Comparison of ENCODE assay signal across 8 cellular contexts in genomic region chr6:28104392-28105250, GRCh38. TPM values are rescaled to one million over a fixed set of nuclear protein-coding genes. Genes with fewer than 3 reads are reported as not detected.
A peak's percentile ranks its signal among the peaks of the same experiment; 100 is the strongest.
DNase-seq lines count a peak whose midpoint lies in the region; ATAC-seq and TF ChIP-seq lines count a peak whose summit lies in the region.

No MANE protein-coding gene starts in this region.

- H3K27me3 ChIP-seq in BLaER1 (no peaks in the 10 kb centered on the region; the same call in 1 of the 2 replicates), dorsolateral prefrontal cortex (no peaks in the 10 kb centered on the region)

- H3K27ac ChIP-seq in BLaER1 (peak overlapping the region; percentile 76), dorsolateral prefrontal cortex (peak overlapping the region in 57 of 59 donors; percentile 49 to 97 (median 86))

- no peaks in the 10 kb centered on the region for H4K20me1 ChIP-seq in BLaER1

- H3K4me3 ChIP-seq in BLaER1 (peak overlapping the region; percentile 75), dorsolateral prefrontal cortex (peak overlapping the region; percentile 62 to 97 (median 84)), lower leg skin (ENCODE audit: low read depth, poor library complexity, severe bottlenecking) (peak overlapping the region; percentile 47)

- peak overlapping the region; percentile 81 for H3K4me2 ChIP-seq in BLaER1

- DNase-seq in NCI-H524 (lab: John Stamatoyannopoulos, UW) (peak; percentile 66 to 77), dorsolateral prefrontal cortex (peak; percentile 62 to 90 (median 82)), lower leg skin (ENCODE audit: low spot score in 2 of 2) (peak; percentile 70 to 96)
- DNase-seq in activated CD4-positive, alpha-beta T cell treated with anti-CD3 and anti-CD28 coated beads, Interleukin-2, amount 50 U/mL, for 24 hours (ENCODE audit: low read depth in 1 of 2, low spot score in 1 of 2) = peak; percentile 62 to 73
- peak; percentile 84 for DNase-seq in stimulated activated CD4-positive, alpha-beta T cell treated with anti-CD3 and anti-CD28 coated beads, Interleukin-4, amount 100 ng/mL, for 24 hours

- intact Hi-C loops in dorsolateral prefrontal cortex (cut with DNase I) (loop anchor here in 1 of 2 donors (1.0 kb wide), 2 partner anchors 23 to 32 kb away; no protein-coding TSS in a partner anchor), lower leg skin (cut with DNase I; ENCODE audit: low total_unique reads) (no loop called here)

- TF ChIP-seq POLR2A in GM19193 (IDR thresholded peaks at IDR 0.05; ENCODE audit: extremely low read depth, insufficient read depth, insufficient read length) (peak; percentile 93), lower leg skin (IDR thresholded peaks at IDR 0.05) (no peak)

- 1 to 2% methylated on average over 36 to 48 of the region's 54 CpGs for WGBS in lower leg skin, 2 donors

- peaks cover 7% of the 10 kb centered on the region for H3K4me1 ChIP-seq in BLaER1

- H3K9me3 ChIP-seq in BLaER1 = peaks cover 2% of the 10 kb centered on the region; the same call in 1 of the 2 replicates

- peak; percentile 100 for ATAC-seq in HG03439 (IDR thresholded peaks at IDR 0.05; ENCODE audit: unreplicated experiment)

- peak overlapping the region; percentile 72 for H3K9ac ChIP-seq in BLaER1

- TF ChIP-seq CTCF in dorsolateral prefrontal cortex (IDR thresholded peaks at IDR 0.05 in 54 of 56, conservative IDR thresholded peaks at IDR 0.05 in 2 of 56; ENCODE audit: low read depth in 1 of 56, partially characterized antibody in 56 of 56) (peak in 54 of 56 donors; percentile 28 to 71 (median 58)), lower leg skin (IDR thresholded peaks at IDR 0.05) (peak in 1 of 3 donors; percentile 53)

- H3K36me3 ChIP-seq in BLaER1 = no peaks in the 10 kb centered on the region

RNA-seq across cellular contexts. Expression of gene ZSCAN16, which starts 19.8 kb away (rescaled TPM):
- 10 to 100 TPM in 4 of 120 experiments, 1 to 10 TPM in 116; 3.4 to 11.1 (median 6.4) TPM for total RNA-seq in dorsolateral prefrontal cortex
- 1 to 10 TPM; 3.9 to 6.1 (median 5.3) TPM for total RNA-seq in lower leg skin

RNA-seq across cellular contexts. Expression of gene ZNF165, which starts 24.3 kb away (rescaled TPM):
- total RNA-seq in dorsolateral prefrontal cortex (1 to 10 TPM in 77 of 120 experiments, under 1 TPM in 43; 0.39 to 2.3 (median 1.2) TPM), lower leg skin (1 to 10 TPM in 3 of 4 donors, under 1 TPM in 1; 0.72 to 3.1 (median 1.9) TPM)

RNA-seq across cellular contexts. Expression of gene ZKSCAN8, which starts 37.1 kb away (rescaled TPM):
- total RNA-seq in dorsolateral prefrontal cortex (10 to 100 TPM; 22.4 to 45.0 (median 33.2) TPM), lower leg skin (10 to 100 TPM; 10.5 to 16.5 (median 11.3) TPM)

Comparison
In these comparisons a context has a peak if more than half of its experiments do, and no peak if none do; other contexts are left out.
1. Peak in every context shown above with its lines: DNase-seq, ATAC-seq, H3K4me3 ChIP-seq and H3K27ac ChIP-seq.